ENCODE assay signal across 8 cellular contexts in genomic region chr3:42090973-42091731, GRCh38. TPM values are rescaled to one million over a fixed set of nuclear protein-coding genes. Genes with fewer than 3 reads are reported as not detected.
DNase-seq lines count a peak whose midpoint lies in the region; ATAC-seq, FAIRE-seq and TF ChIP-seq lines count a peak whose summit lies in the region.

TRAK1 (plus strand) TSS chr3:42091357; CDS start chr3:42091470, 113 bp downstream.

- H3K4me3 ChIP-seq in HCT116 (replicated peaks in 1 of 2; ENCODE audit: low read depth in 1 of 2, low read length in 2 of 2) (no peak within 1 kb of the TSS), astrocyte of the spinal cord (ENCODE audit: low read depth, low read length) (peak within 1 kb of the TSS; percentile 12), keratinocyte (ENCODE audit: control insufficient read depth in 2 of 3, extremely low read depth in 1 of 3, insufficient read depth in 2 of 3, low read depth in 1 of 3, low read length in 3 of 3) (peak within 1 kb of the TSS; percentile 64 to 86 (median 83))

- H3K36me3 ChIP-seq in HCT116 (ENCODE audit: control insufficient read depth in 1 of 2, insufficient read depth in 2 of 2, low read length in 2 of 2) (no peaks in the 10 kb centered on the region; a peak in 2 of 4 replicates), keratinocyte (ENCODE audit: control insufficient read depth in 2 of 2, extremely low read depth in 1 of 2, insufficient read depth in 2 of 2, low read length in 2 of 2) (peaks cover 16 to 34% of the 10 kb centered on the region in 2 experiments)

- no peaks in the 10 kb centered on the region for H3K9me2 ChIP-seq in HCT116 (ENCODE audit: insufficient read depth)

- DNase-seq in HCT116 (ENCODE audit: low read depth, low spot score) = no peak
- peak; percentile 81 for DNase-seq in astrocyte of the spinal cord (ENCODE audit: low read depth, low spot score)
- DNase-seq in keratinocyte (ENCODE audit: low read depth, low spot score) = peak; percentile 68
- no peak for DNase-seq in SHP77 (lab: John Stamatoyannopoulos, UW)
- DNase-seq in stimulated activated naive CD4-positive, alpha-beta T cell (lab: John Stamatoyannopoulos, UW) = no peak
- DNase-seq in KBM-7 = no peak

- no peaks in the 10 kb centered on the region for H3K9me3 ChIP-seq in HCT116 (ENCODE audit: control insufficient read depth in 1 of 2, insufficient read depth in 1 of 2, low read depth in 1 of 2, low read length in 2 of 2)
- no peaks in the 10 kb centered on the region for H3K9me3 ChIP-seq in keratinocyte (ENCODE audit: control insufficient read depth, low read depth, low read length)

- H3K27ac ChIP-seq in HCT116 (ENCODE audit: low read depth, low read length) (no peak within 1 kb of the TSS), keratinocyte (ENCODE audit: control insufficient read depth, insufficient read depth, low read length) (peak within 1 kb of the TSS; percentile 93)

- H3K4me3 Mint-ChIP-seq in stimulated activated memory B cell treated with anti-CD40 and anti-IgM and Interleukin-4, amounts not matched to agents 10 μg/mL and 1 μg/mL and 100 μg/mL, for 72 hours = peak within 1 kb of the TSS; percentile 24

- TF ChIP-seq RAD21 in HCT116 (IDR thresholded peaks at IDR 0.05; ENCODE audit: low read depth) = no peak

- TF ChIP-seq CTCF in HCT116 (IDR thresholded peaks at IDR 0.05 in 2 of 3, conservative IDR thresholded peaks at IDR 0.05 in 1 of 3; ENCODE audit: borderline replicate concordance in 1 of 3, insufficient read depth in 1 of 3, low read depth in 2 of 3, low read length in 2 of 3) (no peak), astrocyte of the spinal cord (IDR thresholded peaks at IDR 0.05; ENCODE audit: low read depth, low read length) (no peak), keratinocyte (optimal IDR thresholded peaks at IDR 0.05 in 1 of 3, IDR thresholded peaks at IDR 0.05 in 1 of 3, conservative IDR thresholded peaks at IDR 0.05 in 1 of 3; ENCODE audit: extremely low read depth in 1 of 3, insufficient read depth in 2 of 3, low read length in 3 of 3) (no peak)

- intact Hi-C loops in HCT116 (cut with micrococcal nuclease) = loop anchor here (10.0 kb wide), 1 partner anchor 376 kb away; no protein-coding TSS in a partner anchor

- peak within 1 kb of the TSS; percentile 94 for H3K27ac Mint-ChIP-seq in stimulated activated memory B cell treated with anti-CD40 and anti-IgM and Interleukin-4, amounts not matched to agents 10 μg/mL and 1 μg/mL and 100 μg/mL, for 72 hours

- ATAC-seq in HCT116 = no peak
- ATAC-seq in stimulated activated memory B cell treated with anti-CD40 and anti-IgM and Interleukin-4, amounts not matched to agents 10 μg/mL and 1 μg/mL and 100 μg/mL, for 72 hours = no peak
- no peak for ATAC-seq in GM21390 (IDR thresholded peaks at IDR 0.05; ENCODE audit: unreplicated experiment)

- H3K9ac ChIP-seq in HCT116 (ENCODE audit: low read length) (no peak within 1 kb of the TSS), keratinocyte (ENCODE audit: control insufficient read depth, extremely low read depth, insufficient read depth, low read length) (peak within 1 kb of the TSS; percentile 92)

- RAD21 ChIA-PET in HCT116 (lab: Charles Lee; ENCODE audit: low non-redundant PET in 1 of 2, low total read pairs in 2 of 2, uncharacterized antibody in 2 of 2, unreplicated experiment in 2 of 2) = interaction anchor here in 1 of 2 experiments (0.6 kb wide), 1 partner anchor 85 kb away, joined by 6 read pairs; no protein-coding TSS in a partner anchor

- H3K27me3 Mint-ChIP-seq in stimulated activated memory B cell treated with anti-CD40 and anti-IgM and Interleukin-4, amounts not matched to agents 10 μg/mL and 1 μg/mL and 100 μg/mL, for 72 hours = no peaks in the 10 kb centered on the region

- peak; percentile 98 for FAIRE-seq in keratinocyte (lab: Jason Lieb, UNC)

- no peak for TF ChIP-seq POLR2A in HCT116 (IDR thresholded peaks at IDR 0.05; ENCODE audit: borderline replicate concordance, extremely low read depth, insufficient read depth, insufficient read length)

- in situ Hi-C loops in astrocyte of the spinal cord (cut with HindIII; ENCODE audit: low sequenced_read_pairs) = no loop called here
- in situ Hi-C loops in KBM-7 (cut with MboI; ENCODE audit: low pct_unique_long_range_greater_than_20kb, low sequenced_read_pairs) = no loop called here

- H3K27me3 ChIP-seq in HCT116 (ENCODE audit: insufficient read depth, low read length) (no peaks in the 10 kb centered on the region), keratinocyte (ENCODE audit: control insufficient read depth, extremely low read depth, insufficient read depth, low read length) (no peaks in the 10 kb centered on the region)

- H3K4me1 ChIP-seq in HCT116 (ENCODE audit: control insufficient read depth in 1 of 2, insufficient read depth in 2 of 2, low read length in 2 of 2) = peaks cover 4 to 6% of the 10 kb centered on the region in 2 experiments
- peaks cover 31% of the 10 kb centered on the region for H3K4me1 ChIP-seq in keratinocyte (ENCODE audit: control insufficient read depth, extremely low read depth, insufficient read depth, low read length)

- peaks cover 88% of the 10 kb centered on the region for H3K4me1 Mint-ChIP-seq in stimulated activated memory B cell treated with anti-CD40 and anti-IgM and Interleukin-4, amounts not matched to agents 10 μg/mL and 1 μg/mL and 100 μg/mL, for 72 hours

- H3K79me2 ChIP-seq in HCT116 (ENCODE audit: insufficient read depth, low read length) (no peaks in the 10 kb centered on the region), keratinocyte (ENCODE audit: control insufficient read depth, insufficient read depth, low read length) (peaks cover 48% of the 10 kb centered on the region)

- no peak within 1 kb of the TSS for H3K4me2 ChIP-seq in HCT116 (ENCODE audit: low read length)
- H3K4me2 ChIP-seq in keratinocyte (ENCODE audit: control insufficient read depth, extremely low read depth, insufficient read depth, low read depth, low read length) = peak within 1 kb of the TSS; percentile 92

- POLR2A ChIA-PET in HCT116 (lab: Charles Lee) = no interaction called here

- peaks cover 62% of the 10 kb centered on the region for H3K36me3 Mint-ChIP-seq in stimulated activated memory B cell treated with anti-CD40 and anti-IgM and Interleukin-4, amounts not matched to agents 10 μg/mL and 1 μg/mL and 100 μg/mL, for 72 hours

- dilution Hi-C loops in keratinocyte (cut with MboI; ENCODE audit: extremely low pct_ligation_motif_present, low sequenced_read_pairs) = no loop called here

- H3K9me3 Mint-ChIP-seq in stimulated activated memory B cell treated with anti-CD40 and anti-IgM and Interleukin-4, amounts not matched to agents 10 μg/mL and 1 μg/mL and 100 μg/mL, for 72 hours = peaks cover 7% of the 10 kb centered on the region

- no peak within 1 kb of the TSS for H2AFZ ChIP-seq in HCT116 (ENCODE audit: low read depth, low read length, poor library complexity, severe bottlenecking)
- no peak within 1 kb of the TSS for H2AFZ ChIP-seq in keratinocyte (ENCODE audit: control insufficient read depth, low read length)

- H4K20me1 ChIP-seq in HCT116 (ENCODE audit: insufficient read depth) (no peaks in the 10 kb centered on the region), keratinocyte (ENCODE audit: control insufficient read depth, extremely low read depth, insufficient read depth, low read length) (no peaks in the 10 kb centered on the region)

- CTCF ChIA-PET in HCT116 (lab: Charles Lee) = no interaction called here

- BruUV-seq in HCT116 (replicated peaks; lab: Mats Ljungman, UMichigan) = no TSS peak

- H3K9me1 ChIP-seq in keratinocyte (ENCODE audit: control insufficient read depth, extremely low read depth, insufficient read depth, low read length) = peaks cover 2% of the 10 kb centered on the region

TF ChIP-seq in HCT116, 20 proteins besides CTCF, POLR2A, EP300 and RAD21 (continues in another document):
- no peak for TF ChIP-seq SRF (IDR thresholded peaks at IDR 0.05; ENCODE audit: low read depth)
- no peak for TF ChIP-seq ZBTB33 (IDR thresholded peaks at IDR 0.05; ENCODE audit: extremely low read depth, insufficient replicate concordance, low read length)
- TF ChIP-seq EZH2phosphoT487 (IDR thresholded peaks at IDR 0.05; ENCODE audit: borderline replicate concordance) = no peak
- TF ChIP-seq CBX3 (IDR thresholded peaks at IDR 0.05; ENCODE audit: low read depth) = no peak
- TF ChIP-seq, protein P1, sequence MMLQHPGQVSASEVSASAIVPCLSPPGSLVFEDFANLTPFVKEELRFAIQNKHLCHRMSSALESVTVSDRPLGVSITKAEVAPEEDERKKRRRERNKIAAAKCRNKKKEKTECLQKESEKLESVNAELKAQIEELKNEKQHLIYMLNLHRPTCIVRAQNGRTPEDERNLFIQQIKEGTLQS (IDR thresholded peaks at IDR 0.05) = no peak
- TF ChIP-seq CEBPB (IDR thresholded peaks at IDR 0.05; ENCODE audit: low read depth) = no peak
- no peak for TF ChIP-seq EGR1 (IDR thresholded peaks at IDR 0.05; ENCODE audit: low read depth)
- no peak for TF ChIP-seq ZNF274 (IDR thresholded peaks at IDR 0.05; ENCODE audit: low read depth, low read length)
- no peak for TF ChIP-seq ELF1 (IDR thresholded peaks at IDR 0.05; ENCODE audit: borderline replicate concordance, low read depth)
- no peak for TF ChIP-seq JUND (IDR thresholded peaks at IDR 0.05)

RNA-seq across cellular contexts. Expression of gene TRAK1, which starts in this region (rescaled TPM):
- total RNA-seq in HCT116 (2021; ENCODE audit: unreplicated experiment) = 25.9 TPM
- polyA plus RNA-seq in HCT116 (2012) = 16.2 and 17.2 TPM in 2 replicates
- polyA plus RNA-seq in keratinocyte = 58.2 to 63.7 TPM (median 62.8 TPM) in 3 replicates
- 29.8 TPM for polyA plus RNA-seq in keratinocyte (2011; ENCODE audit: low read depth)
- 48.0 and 49.5 TPM in 2 replicates for polyA plus RNA-seq in keratinocyte (2011; cell fraction: cytosol; rRNA removed)
- 132 and 142 TPM in 2 replicates for polyA plus RNA-seq in keratinocyte (2011; cell fraction: nucleus; rRNA removed)
- 29.8 and 46.9 TPM in 2 replicates for polyA plus RNA-seq in keratinocyte (2012; ENCODE audit: low replicate concordance)
- polyA minus RNA-seq in keratinocyte = 82.0 to 97.3 TPM (median 91.8 TPM) in 3 replicates
- 84.2 TPM for polyA minus RNA-seq in keratinocyte (2011; cell fraction: cytosol; rRNA and poly(A)+ RNA removed)
- 83.0 and 146 TPM in 2 replicates for polyA minus RNA-seq in keratinocyte (2011; cell fraction: nucleus; rRNA and poly(A)+ RNA removed)

Comparison
In these comparisons a context has a peak if more than half of its experiments do, and no peak if none do; other contexts are left out.
1. DNase-seq: peak in astrocyte of the spinal cord (single experiment) and keratinocyte (single experiment); none in HCT116 (single experiment), SHP77 (0 of 2), stimulated activated naive CD4-positive, alpha-beta T cell (0 of 6) and KBM-7 (single experiment).
2. H3K4me3 ChIP-seq: peak in astrocyte of the spinal cord (single experiment) and keratinocyte (3 of 3); none in HCT116 (0 of 2).